In genomic region chr13:73722120-73722519, GRCh38 we compare ENCODE assay signal across 9 cellular contexts.
A peak's percentile ranks its signal among the peaks of the same experiment; 100 is the strongest.
DNase-seq lines count a peak whose midpoint lies in the region; ATAC-seq and TF ChIP-seq lines count a peak whose summit lies in the region.
"Had no signal": no experiment of that assay in that cellular context is flagged by ENCODE, and none has a peak within 500 bp of the region (broad histone marks: within the 10 kb centered on the region; RNA-seq: fewer than 3 reads in every experiment).

No MANE protein-coding gene starts in this region.

- TF ChIP-seq POLR2A in spleen (IDR thresholded peaks at IDR 0.05) (no peak), sigmoid colon (IDR thresholded peaks at IDR 0.05) (no peak)

- H3K36me3 ChIP-seq in iPS-18a (ENCODE audit: control insufficient read depth, low read depth, low read length) (no peaks in the 10 kb centered on the region), spleen (peaks cover 0 to 15% (median 0%) of the 10 kb centered on the region in 6 donors), sigmoid colon (no peaks in the 10 kb centered on the region)

- H3K4me3 ChIP-seq in iPS-18a (ENCODE audit: low read length), result peak overlapping the region; percentile 4
- no peak overlapping the region for H3K4me3 ChIP-seq in spleen
- no peak overlapping the region for H3K4me3 ChIP-seq in sigmoid colon
- H3K4me3 ChIP-seq: lung had no signal

- H3K9me3 ChIP-seq in iPS-18a (ENCODE audit: control insufficient read depth, low read depth, low read length) (no peaks in the 10 kb centered on the region), spleen (no peaks in the 10 kb centered on the region), sigmoid colon (no peaks in the 10 kb centered on the region)

- no peak overlapping the region for H3K27ac ChIP-seq in iPS-18a (ENCODE audit: low read length)
- no peak overlapping the region for H3K27ac ChIP-seq in spleen
- no peak overlapping the region for H3K27ac ChIP-seq in sigmoid colon
- no peak overlapping the region for H3K27ac ChIP-seq in substantia nigra (ENCODE audit: low read depth, low read length, poor library complexity, severe bottlenecking)

- TF ChIP-seq CTCF in AG09319 (IDR thresholded peaks at IDR 0.05; ENCODE audit: low read depth, low read length), result peak; percentile 37
- no peak for TF ChIP-seq CTCF in spleen (IDR thresholded peaks at IDR 0.05 in 8 of 11, conservative IDR thresholded peaks at IDR 0.05 in 3 of 11)
- TF ChIP-seq CTCF in sigmoid colon (IDR thresholded peaks at IDR 0.05), result no peak

- intact Hi-C loops in spleen (cut with DNase I; ENCODE audit: low total_unique reads), result no loop called here
- intact Hi-C loops in sigmoid colon (cut with DNase I), result no loop called here

- WGBS in spleen, 5 donors, result 71 to 82% (median 79%) methylated on average over 1 of the region's 1 CpG
- 65 to 72% methylated on average over 1 of the region's 1 CpG for WGBS in sigmoid colon, 2 donors

- peak overlapping the region; percentile 43 for H3K9ac ChIP-seq in iPS-18a (ENCODE audit: low read length)

- ATAC-seq in GM18499 (IDR thresholded peaks at IDR 0.05; ENCODE audit: insufficient read depth, unreplicated experiment) (peak; percentile 94), HG02884 (IDR thresholded peaks at IDR 0.05; ENCODE audit: unreplicated experiment) (peak; percentile 97)

- H3K27me3 ChIP-seq in iPS-18a (ENCODE audit: control insufficient read depth, insufficient read depth, low read length) (no peaks in the 10 kb centered on the region), spleen (replicated peaks in 1 of 7) (no peaks in the 10 kb centered on the region), sigmoid colon (no peaks in the 10 kb centered on the region)

- TF ChIP-seq EP300 in sigmoid colon (IDR thresholded peaks at IDR 0.05), result no peak

- H3K4me1 ChIP-seq in iPS-18a (ENCODE audit: control insufficient read depth, low read depth, low read length), result peaks cover 27% of the 10 kb centered on the region
- peaks cover 0 to 9% (median 0%) of the 10 kb centered on the region in 6 donors for H3K4me1 ChIP-seq in spleen
- no peaks in the 10 kb centered on the region for H3K4me1 ChIP-seq in sigmoid colon

- no peak for DNase-seq in AG09319 (ENCODE audit: extremely low read depth, low read depth)
- peak; percentile 60 for DNase-seq in RKO (ENCODE audit: low spot score)
- no peak for DNase-seq in spleen
- DNase-seq in sigmoid colon, result no peak
- DNase-seq in substantia nigra (lab: John Stamatoyannopoulos, UW), result no peak
